Comparison of ENCODE assay signal across 5 cellular contexts in the genomic region with DNA sequence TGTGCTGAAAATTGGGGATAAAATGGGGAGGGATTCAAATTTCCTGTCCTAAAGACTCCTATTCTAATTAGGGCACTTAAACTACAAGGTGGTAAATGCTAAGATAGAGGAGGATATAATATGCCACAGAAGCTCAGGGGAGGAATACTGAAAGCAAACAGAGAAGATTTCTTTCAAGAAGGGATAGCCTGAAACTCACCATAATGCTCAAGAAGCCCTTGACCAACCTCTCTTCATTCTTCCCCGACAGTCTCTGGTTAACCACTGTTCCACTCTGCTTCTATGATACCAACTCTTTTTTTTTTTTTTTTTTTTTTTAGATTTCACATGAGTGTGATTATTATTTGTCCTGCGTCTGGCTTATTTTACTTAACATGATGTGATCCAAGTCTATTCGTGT.
"Had no signal": no experiment of that assay in that cellular context is flagged by ENCODE, and none has a peak within 500 bp of the region (broad histone marks: within the 10 kb centered on the region; RNA-seq: fewer than 3 reads in every experiment).

No MANE protein-coding gene starts in this region.

- H3K27ac ChIP-seq: HL-60 had no signal

- DNase-seq: IMR-90, KBM-7 had no signal

- ATAC-seq: HepG2, K562 had no signal

- H3K4me3 ChIP-seq: K562 had no signal
